1 cellular context compared by ENCODE assay signal in the genomic region with DNA sequence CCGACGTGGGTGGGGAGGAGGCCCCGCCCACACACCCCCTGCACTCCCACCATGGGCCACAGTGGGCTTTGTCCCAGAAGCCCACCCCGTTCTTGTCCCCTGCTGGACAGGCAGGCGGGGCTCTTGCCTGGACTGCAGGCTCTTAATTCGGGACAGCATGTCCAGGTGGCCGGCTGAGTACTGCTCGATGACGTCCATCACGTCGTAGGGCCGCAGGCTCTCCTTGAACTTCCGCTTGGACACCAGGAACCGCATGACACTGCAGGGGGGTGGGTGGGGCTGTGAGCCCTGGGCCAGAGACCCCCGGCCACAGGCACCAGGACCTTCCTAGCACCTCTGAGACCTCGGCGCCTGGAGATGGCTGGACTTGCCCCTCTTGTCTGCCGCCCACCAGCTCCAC.
TF ChIP-seq lines count a peak whose summit lies in the region.

No MANE protein-coding gene starts in this region.

TF ChIP-seq in HepG2, 621 proteins besides CTCF, POLR2A, EP300 and RAD21 (continued from another document):
- TF ChIP-seq, protein P1, sequence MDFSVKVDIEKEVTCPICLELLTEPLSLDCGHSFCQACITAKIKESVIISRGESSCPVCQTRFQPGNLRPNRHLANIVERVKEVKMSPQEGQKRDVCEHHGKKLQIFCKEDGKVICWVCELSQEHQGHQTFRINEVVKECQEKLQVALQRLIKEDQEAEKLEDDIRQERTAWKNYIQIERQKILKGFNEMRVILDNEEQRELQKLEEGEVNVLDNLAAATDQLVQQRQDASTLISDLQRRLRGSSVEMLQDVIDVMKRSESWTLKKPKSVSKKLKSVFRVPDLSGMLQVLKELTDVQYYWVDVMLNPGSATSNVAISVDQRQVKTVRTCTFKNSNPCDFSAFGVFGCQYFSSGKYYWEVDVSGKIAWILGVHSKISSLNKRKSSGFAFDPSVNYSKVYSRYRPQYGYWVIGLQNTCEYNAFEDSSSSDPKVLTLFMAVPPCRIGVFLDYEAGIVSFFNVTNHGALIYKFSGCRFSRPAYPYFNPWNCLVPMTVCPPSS (IDR thresholded peaks at IDR 0.05) = no peak
- no peak for TF ChIP-seq ZSCAN22 (CRISPR knock-in tag; IDR thresholded peaks at IDR 0.05)
TF ChIP-seq in HepG2: peak in this region for 1.
